In the genomic region with DNA sequence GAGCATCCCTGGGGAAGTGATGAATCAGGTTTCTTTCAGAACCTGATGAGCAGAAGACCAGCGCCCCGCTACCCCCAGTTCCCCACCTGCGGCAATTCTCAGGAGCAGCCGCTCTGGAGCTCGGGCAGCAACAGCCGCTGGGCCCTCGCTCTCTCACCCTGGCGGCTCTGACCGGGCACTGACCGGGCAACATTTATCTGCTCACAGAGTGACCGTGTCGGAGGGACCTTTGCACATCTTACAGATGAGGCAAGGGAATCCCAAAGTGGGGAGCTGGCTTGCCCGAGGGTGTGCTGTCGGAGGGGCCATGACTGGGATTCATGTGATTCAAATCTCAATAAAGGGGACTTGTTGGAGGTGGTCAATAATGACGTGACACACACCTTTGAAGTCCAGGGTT, we compare ENCODE assay signal across 1 cellular context.
A peak's percentile ranks its signal among the peaks of the same experiment; 100 is the strongest.
TF ChIP-seq lines count a peak whose summit lies in the region.

No MANE protein-coding gene starts in this region.

TF ChIP-seq in HepG2, 621 proteins besides CTCF, POLR2A, EP300 and RAD21:
- TF ChIP-seq CREB1 (IDR thresholded peaks at IDR 0.05) = peak; percentile 49
- no peak for TF ChIP-seq CREB1 (CRISPR knock-in tag; IDR thresholded peaks at IDR 0.05)
- TF ChIP-seq, protein P1, sequence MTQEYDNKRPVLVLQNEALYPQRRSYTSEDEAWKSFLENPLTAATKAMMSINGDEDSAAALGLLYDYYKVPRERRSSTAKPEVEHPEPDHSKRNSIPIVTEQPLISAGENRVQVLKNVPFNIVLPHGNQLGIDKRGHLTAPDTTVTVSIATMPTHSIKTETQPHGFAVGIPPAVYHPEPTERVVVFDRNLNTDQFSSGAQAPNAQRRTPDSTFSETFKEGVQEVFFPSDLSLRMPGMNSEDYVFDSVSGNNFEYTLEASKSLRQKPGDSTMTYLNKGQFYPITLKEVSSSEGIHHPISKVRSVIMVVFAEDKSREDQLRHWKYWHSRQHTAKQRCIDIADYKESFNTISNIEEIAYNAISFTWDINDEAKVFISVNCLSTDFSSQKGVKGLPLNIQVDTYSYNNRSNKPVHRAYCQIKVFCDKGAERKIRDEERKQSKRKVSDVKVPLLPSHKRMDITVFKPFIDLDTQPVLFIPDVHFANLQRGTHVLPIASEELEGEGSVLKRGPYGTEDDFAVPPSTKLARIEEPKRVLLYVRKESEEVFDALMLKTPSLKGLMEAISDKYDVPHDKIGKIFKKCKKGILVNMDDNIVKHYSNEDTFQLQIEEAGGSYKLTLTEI (CRISPR knock-in tag; conservative IDR thresholded peaks at IDR 0.05) = no peak
- no peak for TF ChIP-seq ZNF263 (CRISPR knock-in tag; IDR thresholded peaks at IDR 0.05)
